ENCODE assay signal across 17 cellular contexts in the genomic region with DNA sequence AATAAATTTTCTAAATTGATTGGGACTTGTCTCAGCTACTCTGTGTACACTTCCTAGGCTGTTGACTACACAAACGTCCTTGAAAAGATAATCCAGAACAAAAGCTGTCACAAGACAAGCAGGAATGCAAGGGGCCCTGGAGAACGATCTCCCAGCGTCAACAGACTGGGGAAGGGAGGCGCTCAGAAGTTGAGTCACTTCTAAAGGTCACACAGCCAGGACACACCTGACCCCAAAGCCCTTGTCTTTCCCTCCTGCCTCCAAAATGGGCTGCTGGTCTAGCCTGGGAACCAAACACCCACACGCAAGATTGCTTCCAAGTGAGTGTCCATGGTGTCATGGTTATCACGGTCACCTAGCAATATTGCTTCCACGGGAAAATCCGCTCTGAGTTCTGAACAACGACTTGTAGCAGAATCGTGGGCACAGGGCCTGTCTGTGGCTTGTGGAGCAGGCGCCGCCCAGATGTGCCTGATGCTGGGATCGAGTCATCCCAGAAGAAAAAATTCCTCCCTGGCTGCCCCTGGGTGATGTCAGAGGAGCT. TPM values are rescaled to one million over a fixed set of nuclear protein-coding genes. Genes with fewer than 3 reads are reported as not detected.
DNase-seq lines count a peak whose midpoint lies in the region; ATAC-seq, FAIRE-seq and TF ChIP-seq lines count a peak whose summit lies in the region.
"Had no signal": no experiment of that assay in that cellular context is flagged by ENCODE, and none has a peak within 500 bp of the region (broad histone marks: within the 10 kb centered on the region; RNA-seq: fewer than 3 reads in every experiment).

No MANE protein-coding gene starts in this region.

- peaks cover 27% of the 10 kb centered on the region for H3K4me1 Mint-ChIP-seq in type B pancreatic cell (ENCODE audit: unreplicated experiment)
- H3K4me1 Mint-ChIP-seq: activated CD4-positive, alpha-beta T cell treated with anti-CD3 and anti-CD28 coated beads, Interleukin-2, amount 10 ng/mL, durations not matched to agents 7 days and 5 days had no signal

- peak; percentile 40 for DNase-seq in Right ventricle myocardium inferior (ENCODE audit: missing footprints)
- DNase-seq in left cardiac atrium = no peak
- peak; percentile 58 for DNase-seq in mammary epithelial cell
- DNase-seq in HepG2 (ENCODE audit: low spot score) = peak; percentile 94
- DNase-seq in type B pancreatic cell (ENCODE audit: extremely low spot score, unreplicated experiment) = no peak
- no peak for DNase-seq in stimulated activated CD4-positive, alpha-beta T cell treated with anti-CD3 and anti-CD28 coated beads, Interleukin-4, amount 100 ng/mL, for 24 hours
- DNase-seq: 8988T; activated CD4-positive, alpha-beta T cell treated with anti-CD3 and anti-CD28 coated beads, Interleukin-2, amount 10 ng/mL, durations not matched to agents 7 days and 5 days; body of pancreas; effector memory CD8-positive, alpha-beta T cell; heart left ventricle; NCI-H524; small intestine; T-helper 2 cell had no signal

- dilution Hi-C loops in mammary epithelial cell (cut with HindIII; ENCODE audit: low sequenced_read_pairs) = no loop called here

- no peaks in the 10 kb centered on the region for H3K27me3 Mint-ChIP-seq in type B pancreatic cell
- H3K27me3 Mint-ChIP-seq: activated CD4-positive, alpha-beta T cell treated with anti-CD3 and anti-CD28 coated beads, Interleukin-2, amount 10 ng/mL, durations not matched to agents 7 days and 5 days had no signal

- H3K9me3 ChIP-seq in mammary epithelial cell (replicated peaks; ENCODE audit: insufficient read depth, low read length) = no peaks in the 10 kb centered on the region
- no peaks in the 10 kb centered on the region for H3K9me3 ChIP-seq in HepG2 (ENCODE audit: low read length)
- H3K9me3 ChIP-seq: body of pancreas, heart left ventricle had no signal

- in situ Hi-C loops in mammary epithelial cell (cut with MboI; ENCODE audit: low sequenced_read_pairs in 2 of 2) (no loop called here), HepG2 (cut with HindIII; ENCODE audit: extremely low pct_ligation_motif_present, low pct_unique_long_range_greater_than_20kb) (loop anchor here (25.0 kb wide), 1 partner anchor 701 kb away; no protein-coding TSS in a partner anchor)

- H3K27me3 ChIP-seq in mammary epithelial cell (ENCODE audit: insufficient read depth, low read length) (no peaks in the 10 kb centered on the region), HepG2 (ENCODE audit: control insufficient read depth in 1 of 2, insufficient read depth in 2 of 2, low read length in 2 of 2) (no peaks in the 10 kb centered on the region)
- H3K27me3 ChIP-seq: body of pancreas, heart left ventricle had no signal

- no peak for TF ChIP-seq POLR2A in HepG2 (IDR thresholded peaks at IDR 0.05; ENCODE audit: insufficient read depth in 1 of 2, low read depth in 2 of 2, low read length in 2 of 2)

- BruUV-seq in mammary epithelial cell (replicated peaks; lab: Mats Ljungman, UMichigan) (no TSS peak), HepG2 (replicated peaks; lab: Mats Ljungman, UMichigan) (no TSS peak)

- H3K4me3 ChIP-seq in mammary epithelial cell (replicated peaks in 1 of 3; ENCODE audit: insufficient read depth in 1 of 3, low read depth in 2 of 3, low read length in 3 of 3) (no peak overlapping the region), HepG2 (replicated peaks in 1 of 3; ENCODE audit: insufficient read depth in 1 of 3, low read depth in 2 of 3, low read length in 3 of 3) (no peak overlapping the region; a peak in 1 of 6 replicates)
- H3K4me3 ChIP-seq: body of pancreas, heart left ventricle had no signal

- H3K4me3 Mint-ChIP-seq in type B pancreatic cell = no peak overlapping the region
- H3K4me3 Mint-ChIP-seq: activated CD4-positive, alpha-beta T cell treated with anti-CD3 and anti-CD28 coated beads, Interleukin-2, amount 10 ng/mL, durations not matched to agents 7 days and 5 days; activated T-helper 1 cell treated with anti-CD3 and anti-CD28 coated beads, Interleukin-12 subunit alpha, Interleukin-12 subunit beta, Interleukin-2, Interleukin-4 antibody, amounts not matched to agents 30 ng/mL and 10 ng/mL and 1 ng/mL, durations not matched to agents 14 hours and 24 hours and 36 hours; effector memory CD8-positive, alpha-beta T cell had no signal

- TF ChIP-seq RAD21 in HepG2 (CRISPR knock-in tag; IDR thresholded peaks at IDR 0.05) = no peak

- no peaks in the 10 kb centered on the region for H3K79me2 ChIP-seq in mammary epithelial cell (ENCODE audit: insufficient read depth, low read length)
- no peaks in the 10 kb centered on the region for H3K79me2 ChIP-seq in HepG2 (ENCODE audit: insufficient read depth, low read length)

- TF ChIP-seq CTCF in mammary epithelial cell (conservative IDR thresholded peaks at IDR 0.05 in 1 of 2, IDR thresholded peaks at IDR 0.05 in 1 of 2; ENCODE audit: extremely low read depth in 1 of 2, insufficient read depth in 1 of 2, low read depth in 1 of 2, low read length in 2 of 2) = no peak
- peak; percentile 13; the same call in 1 of the 2 replicates for TF ChIP-seq CTCF in HepG2 (CRISPR knock-in tag; IDR thresholded peaks at IDR 0.05)
- TF ChIP-seq CTCF in type B pancreatic cell (conservative IDR thresholded peaks at IDR 0.05) = no peak

- peak overlapping the region; percentile 64 for H3K27ac Mint-ChIP-seq in type B pancreatic cell
- H3K27ac Mint-ChIP-seq: activated CD4-positive, alpha-beta T cell treated with anti-CD3 and anti-CD28 coated beads, Interleukin-2, amount 10 ng/mL, durations not matched to agents 7 days and 5 days; activated T-helper 1 cell treated with anti-CD3 and anti-CD28 coated beads, Interleukin-12 subunit alpha, Interleukin-12 subunit beta, Interleukin-2, Interleukin-4 antibody, amounts not matched to agents 30 ng/mL and 10 ng/mL and 1 ng/mL, durations not matched to agents 14 hours and 24 hours and 36 hours; effector memory CD8-positive, alpha-beta T cell had no signal

- H3K4me1 ChIP-seq in mammary epithelial cell (ENCODE audit: insufficient read depth, low read length) = no peaks in the 10 kb centered on the region
- H3K4me1 ChIP-seq in HepG2 (ENCODE audit: insufficient read depth, low read length) = peaks cover 93% of the 10 kb centered on the region

- H3K36me3 Mint-ChIP-seq in type B pancreatic cell = no peaks in the 10 kb centered on the region

- POLR2A ChIA-PET in HepG2 (lab: Yijun Ruan, JAX) = interaction anchor here (1.0 to 3.5 kb wide), 11 partner anchors 8 to 270 kb away, joined by 3 to 24 read pairs (median 4); partner anchors contain the start of genes ANAPC16, ASCC1 and CHST3

- H3K9ac ChIP-seq in mammary epithelial cell (ENCODE audit: insufficient read depth, low read length) (no peak overlapping the region), HepG2 (ENCODE audit: insufficient read depth, low read depth, low read length) (peak overlapping the region; percentile 50; the same call in 1 of the 2 replicates)

- peak; percentile 99 for FAIRE-seq in HepG2 (lab: Jason Lieb, UNC)
- FAIRE-seq: small intestine had no signal

- no peak overlapping the region for H2AFZ ChIP-seq in mammary epithelial cell (ENCODE audit: low read depth, low read length)
- no peak overlapping the region for H2AFZ ChIP-seq in HepG2 (ENCODE audit: low read length)

- TF ChIP-seq EP300 in HepG2 (IDR thresholded peaks at IDR 0.05; ENCODE audit: low read depth in 2 of 2, low read length in 2 of 2) = peak; percentile 75 to 96
- peak; percentile 93 for TF ChIP-seq EP300 in HepG2 (CRISPR knock-in tag; IDR thresholded peaks at IDR 0.05; ENCODE audit: borderline replicate concordance)

- no peaks in the 10 kb centered on the region for H3K36me3 ChIP-seq in mammary epithelial cell (ENCODE audit: insufficient read depth, low read length)
- no peaks in the 10 kb centered on the region for H3K36me3 ChIP-seq in HepG2 (replicated peaks in 1 of 2; ENCODE audit: control insufficient read depth in 1 of 2, insufficient read depth in 2 of 2, low read length in 2 of 2)
- H3K36me3 ChIP-seq: heart left ventricle had no signal

- H4K20me1 ChIP-seq in mammary epithelial cell (ENCODE audit: insufficient read depth, low read length) (no peaks in the 10 kb centered on the region), HepG2 (ENCODE audit: insufficient read depth, low read length) (no peaks in the 10 kb centered on the region)

- no peaks in the 10 kb centered on the region for H3K9me3 Mint-ChIP-seq in type B pancreatic cell
- H3K9me3 Mint-ChIP-seq: activated CD4-positive, alpha-beta T cell treated with anti-CD3 and anti-CD28 coated beads, Interleukin-2, amount 10 ng/mL, durations not matched to agents 7 days and 5 days; activated T-helper 1 cell treated with anti-CD3 and anti-CD28 coated beads, Interleukin-12 subunit alpha, Interleukin-12 subunit beta, Interleukin-2, Interleukin-4 antibody, amounts not matched to agents 30 ng/mL and 10 ng/mL and 1 ng/mL, durations not matched to agents 14 hours and 24 hours and 36 hours; effector memory CD8-positive, alpha-beta T cell had no signal

- intact Hi-C loops in Right ventricle myocardium inferior (cut with DNase I) (no loop called here), left cardiac atrium (cut with DNase I) (no loop called here), mammary epithelial cell (cut with micrococcal nuclease) (no loop called here), HepG2 (cut with micrococcal nuclease; ENCODE audit: unreplicated experiment) (no loop called here)

- peak; percentile 18 for ATAC-seq in Right ventricle myocardium inferior
- ATAC-seq in left cardiac atrium = no peak
- ATAC-seq in HepG2 = peak; percentile 32
- ATAC-seq in GM21360 (IDR thresholded peaks at IDR 0.05; ENCODE audit: unreplicated experiment) = no peak
- ATAC-seq in esophagus mucosa = no peak
- ATAC-seq: body of pancreas; effector memory CD8-positive, alpha-beta T cell had no signal

- WGBS in mammary epithelial cell (ENCODE audit: low coverage, missing lambda C conversion rate) = 69% methylated on average over 13 of the region's 13 CpGs
- WGBS in HepG2 (ENCODE audit: low lambda C conversion rate) = 39% methylated on average over 12 of the region's 13 CpGs

- H3K27ac ChIP-seq in mammary epithelial cell (ENCODE audit: insufficient read depth, low read depth, low read length) (no peak overlapping the region), HepG2 (ENCODE audit: extremely low read length, insufficient read depth, low read length) (peak overlapping the region; percentile 74)

- CTCF ChIA-PET in mammary epithelial cell (lab: Charles Lee; ENCODE audit: low non-redundant PET) (interaction anchor here (1.0 kb wide), 1 partner anchor 10 kb away, joined by 4 read pairs; no protein-coding TSS in a partner anchor), HepG2 (lab: Yijun Ruan, JAX; ENCODE audit: low intra/inter-chr PET ratio, low total read pairs) (no interaction called here)

- H3K4me2 ChIP-seq in mammary epithelial cell (ENCODE audit: insufficient read depth, low read depth, low read length) = no peak overlapping the region
- peak overlapping the region; percentile 66 for H3K4me2 ChIP-seq in HepG2 (ENCODE audit: low read depth, low read length)

RNA-seq across cellular contexts. Expression of gene SPOCK2, which starts 49.8 kb away (rescaled TPM):
- total RNA-seq in Right ventricle myocardium inferior (10.4 TPM), left cardiac atrium (1 to 10 TPM; 8.1 to 9.8 TPM), mammary epithelial cell (10 to 100 TPM in 1 of 2 donors, under 1 TPM in 1; 0.49 to 20.2 TPM), HepG2 (2016; rRNA removed; fragmentation: Illumina TruSeq; extraction: Trizol) (4.7 and 8.6 TPM in 2 replicates), type B pancreatic cell (ENCODE audit: low replicate concordance) (13.8 TPM in 2 replicates), esophagus mucosa (1.5 TPM)
- polyA plus RNA-seq in mammary epithelial cell (0.10 TPM), HepG2 (2011; rRNA removed) (30.6 and 49.8 TPM in 2 replicates)
- polyA minus RNA-seq in mammary epithelial cell = 0.62 TPM
- total RNA-seq in HepG2 (2016; cell fraction: cytosol; rRNA removed; fragmentation: Illumina TruSeq; extraction: Trizol; ENCODE audit: low read depth) = 1.9 and 2.3 TPM in 2 replicates
- 5.6 and 7.5 TPM in 2 replicates for total RNA-seq in HepG2 (2016; cell fraction: insoluble cytoplasmic fraction; rRNA removed; fragmentation: Illumina TruSeq; extraction: Trizol)
- total RNA-seq in HepG2 (2016; cell fraction: membrane; rRNA removed; fragmentation: Illumina TruSeq; extraction: Trizol) = 4.9 and 6.3 TPM in 2 replicates
- total RNA-seq in HepG2 (2016; cell fraction: nucleus; rRNA removed; fragmentation: Illumina TruSeq; extraction: Trizol) = 4.5 and 7.0 TPM in 2 replicates
- polyA plus RNA-seq in HepG2 (2011; cell fraction: cytosol; rRNA removed) = 36.8 and 39.8 TPM in 2 replicates
- 38.0 and 46.6 TPM in 2 replicates for polyA plus RNA-seq in HepG2 (2011; cell fraction: nucleus; rRNA removed)
- 3.4 and 5.3 TPM in 2 replicates for polyA plus RNA-seq in HepG2 (2012)
- 2.4 and 2.5 TPM in 2 replicates for polyA plus RNA-seq in HepG2 (2016; cell fraction: cytosol; fragmentation: Illumina TruSeq; extraction: Trizol; ENCODE audit: low read depth)
- polyA plus RNA-seq in HepG2 (2016; cell fraction: insoluble cytoplasmic fraction; fragmentation: Illumina TruSeq; extraction: Trizol; ENCODE audit: low read depth) = 4.6 and 4.7 TPM in 2 replicates
- 3.8 and 5.6 TPM in 2 replicates for polyA plus RNA-seq in HepG2 (2016; cell fraction: membrane; fragmentation: Illumina TruSeq; extraction: Trizol; ENCODE audit: low read depth)
- polyA plus RNA-seq in HepG2 (2016; cell fraction: nucleus; fragmentation: Illumina TruSeq; extraction: Trizol; ENCODE audit: insufficient read depth, low read depth) = 12.2 and 13.8 TPM in 2 replicates
- 2.5 and 69.1 TPM in 2 replicates for polyA minus RNA-seq in HepG2 (2011; rRNA and poly(A)+ RNA removed; ENCODE audit: low replicate concordance)
- polyA minus RNA-seq in HepG2 (2011; cell fraction: cytosol; rRNA and poly(A)+ RNA removed) = 20.4 and 35.1 TPM in 2 replicates
- 8.9 and 15.5 TPM in 2 replicates for polyA minus RNA-seq in HepG2 (2011; cell fraction: nucleus; rRNA and poly(A)+ RNA removed)

Comparison
In these comparisons a context has a peak if more than half of its experiments do, and no peak if none do; other contexts are left out.
1. ATAC-seq: peak in Right ventricle myocardium inferior (single experiment) and HepG2 (single experiment); none in left cardiac atrium (0 of 2), GM21360 (single experiment) and esophagus mucosa (single experiment).
2. DNase-seq: peak in Right ventricle myocardium inferior (single experiment), mammary epithelial cell (single experiment) and HepG2 (single experiment); none in left cardiac atrium (single experiment), type B pancreatic cell (single experiment) and stimulated activated CD4-positive, alpha-beta T cell treated with anti-CD3 and anti-CD28 coated beads, Interleukin-4, amount 100 ng/mL, for 24 hours (single experiment).